Comparison of ENCODE assay signal across 10 cellular contexts in genomic region chr3:138347084-138347483, GRCh38. TPM values are rescaled to one million over a fixed set of nuclear protein-coding genes. Genes with fewer than 3 reads are reported as not detected.
DNase-seq lines count a peak whose midpoint lies in the region; ATAC-seq, FAIRE-seq and TF ChIP-seq lines count a peak whose summit lies in the region.
"Had no signal": no experiment of that assay in that cellular context is flagged by ENCODE, and none has a peak within 500 bp of the region (broad histone marks: within the 10 kb centered on the region; RNA-seq: fewer than 3 reads in every experiment).

No MANE protein-coding gene starts in this region.

- H3K9ac ChIP-seq in K562 (ENCODE audit: insufficient read depth in 1 of 2, low read depth in 2 of 2, low read length in 2 of 2), result no peak overlapping the region

- no peak for TF ChIP-seq RAD21 in K562 (CRISPR knock-in tag; conservative IDR thresholded peaks at IDR 0.05 in 1 of 2, IDR thresholded peaks at IDR 0.05 in 1 of 2)

- no peak overlapping the region for H3K27ac ChIP-seq in K562 (ENCODE audit: extremely low read depth, low read depth, low read length)
- no peak overlapping the region for H3K27ac ChIP-seq in naive thymus-derived CD4-positive, alpha-beta T cell (ENCODE audit: low read depth, low read length)

- no peaks in the 10 kb centered on the region for H3K9me3 ChIP-seq in K562 (replicated peaks; ENCODE audit: control insufficient read depth, insufficient read depth, low read depth, low read length)
- no peaks in the 10 kb centered on the region for H3K9me3 ChIP-seq in naive thymus-derived CD4-positive, alpha-beta T cell (ENCODE audit: control insufficient read depth in 2 of 3, low read length in 3 of 3)

- no peak for TF ChIP-seq EP300 in K562 (IDR thresholded peaks at IDR 0.05; ENCODE audit: low read length)

- peak overlapping the region; percentile 25 for H3K4me3 Mint-ChIP-seq in stimulated activated naive CD8-positive, alpha-beta T cell treated with anti-CD3 and anti-CD28 coated beads, Interleukin-15, Interleukin-2, amounts not matched to agents 100 ng/mL and 50 ng/mL, for 24 hours
- H3K4me3 Mint-ChIP-seq in naive thymus-derived CD4-positive, alpha-beta T cell, result peak overlapping the region; percentile 75 to 99 (median 94)

- FAIRE-seq in K562 (lab: Jason Lieb, UNC), result no peak

- ATAC-seq in stimulated activated naive CD8-positive, alpha-beta T cell treated with anti-CD3 and anti-CD28 coated beads, Interleukin-15, Interleukin-2, amounts not matched to agents 100 U/mL and 50 U/mL, for 24 hours, result no peak
- ATAC-seq in K562 (no peak), GM19351 (IDR thresholded peaks at IDR 0.05; ENCODE audit: unreplicated experiment) (no peak), HG02981 (IDR thresholded peaks at IDR 0.05; ENCODE audit: unreplicated experiment) (no peak)
- ATAC-seq in naive thymus-derived CD4-positive, alpha-beta T cell, result no peak

- CTCF ChIA-PET in K562 (lab: Yijun Ruan, JAX; ENCODE audit: low intra/inter-chr PET ratio), result interaction anchor here (0.9 kb wide), 1 partner anchor 14 kb away, joined by 4 read pairs; no protein-coding TSS in a partner anchor
- CTCF ChIA-PET in naive thymus-derived CD4-positive, alpha-beta T cell (lab: Charles Lee), result no interaction called here

- intact Hi-C loops in K562 (cut with micrococcal nuclease), result loop anchor here (5.0 kb wide), 1 partner anchor 165 kb away; no protein-coding TSS in a partner anchor
- intact Hi-C loops in naive thymus-derived CD4-positive, alpha-beta T cell (cut with micrococcal nuclease), result loop anchor here in 1 of 2 donors (2.0 kb wide), 1 partner anchor 18 kb away; the partner anchor contains the start of gene NME9

- no peak for TF ChIP-seq CTCF in K562 (IDR thresholded peaks at IDR 0.05 in 2 of 3, conservative IDR thresholded peaks at IDR 0.05 in 1 of 3; ENCODE audit: insufficient read depth in 2 of 3, low read depth in 1 of 3, low read length in 3 of 3)

- H3K4me3 ChIP-seq in K562, result no peak overlapping the region
- H3K4me3 ChIP-seq in naive thymus-derived CD4-positive, alpha-beta T cell (ENCODE audit: low read length), result no peak overlapping the region

- no peaks in the 10 kb centered on the region for H3K36me3 ChIP-seq in K562 (ENCODE audit: control insufficient read depth, insufficient read depth, low read length)
- no peaks in the 10 kb centered on the region for H3K36me3 ChIP-seq in naive thymus-derived CD4-positive, alpha-beta T cell (ENCODE audit: control insufficient read depth in 2 of 3, insufficient read depth in 3 of 3, low read length in 3 of 3)

- no peak overlapping the region for H3K27ac Mint-ChIP-seq in stimulated activated naive CD8-positive, alpha-beta T cell treated with anti-CD3 and anti-CD28 coated beads, Interleukin-15, Interleukin-2, amounts not matched to agents 100 ng/mL and 50 ng/mL, for 24 hours
- H3K27ac Mint-ChIP-seq in naive thymus-derived CD4-positive, alpha-beta T cell, result peak overlapping the region in 1 of 9 donors; percentile 5

- in situ Hi-C loops in K562 (cut with MboI), result no loop called here

- no peaks in the 10 kb centered on the region for H3K9me3 Mint-ChIP-seq in stimulated activated naive CD8-positive, alpha-beta T cell treated with anti-CD3 and anti-CD28 coated beads, Interleukin-15, Interleukin-2, amounts not matched to agents 100 ng/mL and 50 ng/mL, for 24 hours
- peaks cover 0 to 6% (median 0%) of the 10 kb centered on the region in 11 donors for H3K9me3 Mint-ChIP-seq in naive thymus-derived CD4-positive, alpha-beta T cell

- no peaks in the 10 kb centered on the region for H4K20me1 ChIP-seq in K562 (replicated peaks; ENCODE audit: control insufficient read depth, insufficient read depth, low read length)

- 45% methylated on average over 4 of the region's 4 CpGs for WGBS in K562 (ENCODE audit: insufficient coverage, low coverage, missing lambda C conversion rate)

- H3K79me2 ChIP-seq in K562 (ENCODE audit: control insufficient read depth, insufficient read depth, low read length), result no peaks in the 10 kb centered on the region

- DNase-seq in stimulated activated naive CD8-positive, alpha-beta T cell treated with anti-CD3 and anti-CD28 coated beads, Interleukin-15, Interleukin-2, amounts not matched to agents 100 U/mL and 50 U/mL, for 24 hours, result no peak
- DNase-seq in K562 (ENCODE audit: extremely low read depth in 1 of 4, low spot score in 3 of 4) (no peak), COR-L47 (lab: John Stamatoyannopoulos, UW) (no peak)
- no peak for DNase-seq in naive thymus-derived CD4-positive, alpha-beta T cell
- DNase-seq in stimulated activated CD4-positive, alpha-beta T cell treated with anti-CD3 and anti-CD28 coated beads, Interleukin-12 subunit alpha, Interleukin-12 subunit beta, amount 100 ng/mL, for 4 hours, result no peak
- DNase-seq: NCI-H82 had no signal

- H3K36me3 Mint-ChIP-seq in stimulated activated naive CD8-positive, alpha-beta T cell treated with anti-CD3 and anti-CD28 coated beads, Interleukin-15, Interleukin-2, amounts not matched to agents 100 ng/mL and 50 ng/mL, for 24 hours (ENCODE audit: low read depth), result no peaks in the 10 kb centered on the region
- H3K36me3 Mint-ChIP-seq in naive thymus-derived CD4-positive, alpha-beta T cell, result peaks cover 0 to 7% (median 0%) of the 10 kb centered on the region in 5 donors

- H3K4me2 ChIP-seq in K562 (ENCODE audit: insufficient read depth, low read length), result no peak overlapping the region

- H2AFZ ChIP-seq in K562 (ENCODE audit: low read depth, low read length), result no peak overlapping the region

- TF ChIP-seq POLR2A in K562 (conservative IDR thresholded peaks at IDR 0.05), result no peak

- POLR2A ChIA-PET in K562 (lab: Yijun Ruan, JAX), result no interaction called here
- POLR2A ChIA-PET in naive thymus-derived CD4-positive, alpha-beta T cell (lab: Charles Lee), result interaction anchor here (0.7 kb wide), 1 partner anchor 48 kb away, joined by 3 read pairs; no protein-coding TSS in a partner anchor

- BruUV-seq in K562 (replicated peaks; lab: Mats Ljungman, UMichigan), result no TSS peak

- no peaks in the 10 kb centered on the region for H3K27me3 ChIP-seq in K562 (ENCODE audit: control insufficient read depth in 2 of 2, insufficient read depth in 2 of 2, low read length in 2 of 2)
- no peaks in the 10 kb centered on the region for H3K27me3 ChIP-seq in naive thymus-derived CD4-positive, alpha-beta T cell (ENCODE audit: control insufficient read depth in 2 of 2, insufficient read depth in 2 of 2, low read length in 2 of 2)

- peaks cover 7 to 12% of the 10 kb centered on the region in 2 experiments; a peak in 3 of 5 replicates for H3K4me1 ChIP-seq in K562 (replicated peaks in 1 of 2; ENCODE audit: control insufficient read depth in 2 of 2, insufficient read depth in 2 of 2, low read length in 2 of 2)
- no peaks in the 10 kb centered on the region for H3K4me1 ChIP-seq in naive thymus-derived CD4-positive, alpha-beta T cell (ENCODE audit: control insufficient read depth in 2 of 2, insufficient read depth in 2 of 2, low read length in 2 of 2)

- peaks cover 7% of the 10 kb centered on the region for H3K4me1 Mint-ChIP-seq in stimulated activated naive CD8-positive, alpha-beta T cell treated with anti-CD3 and anti-CD28 coated beads, Interleukin-15, Interleukin-2, amounts not matched to agents 100 ng/mL and 50 ng/mL, for 24 hours (ENCODE audit: low read depth)
- H3K4me1 Mint-ChIP-seq in naive thymus-derived CD4-positive, alpha-beta T cell, result peaks cover 0 to 11% (median 9%) of the 10 kb centered on the region in 7 donors

- peaks cover 48% of the 10 kb centered on the region for H3K27me3 Mint-ChIP-seq in stimulated activated naive CD8-positive, alpha-beta T cell treated with anti-CD3 and anti-CD28 coated beads, Interleukin-15, Interleukin-2, amounts not matched to agents 100 ng/mL and 50 ng/mL, for 24 hours
- H3K27me3 Mint-ChIP-seq in naive thymus-derived CD4-positive, alpha-beta T cell, result peaks cover 26 to 38% (median 28%) of the 10 kb centered on the region in 5 donors

- H3K9me1 ChIP-seq in K562 (ENCODE audit: control insufficient read depth, insufficient read depth, low read length), result no peaks in the 10 kb centered on the region

RNA-seq across cellular contexts. Expression of gene MRAS, which starts 1.3 kb away (rescaled TPM):
- total RNA-seq in K562 (2011; cell fraction: chromatin; rRNA removed; ENCODE audit: low replicate concordance), result 2.1 and 2.9 TPM in 2 replicates
- total RNA-seq in K562 (2011; cell fraction: nucleolus; rRNA removed), result 2.0 and 2.4 TPM in 2 replicates
- 1.8 and 2.8 TPM in 2 replicates for total RNA-seq in K562 (2011; cell fraction: nucleoplasm; rRNA removed)
- total RNA-seq in K562 (2014; rRNA removed) (4.0 and 6.2 TPM in 2 replicates), K562 (2014; rRNA removed; fragmentation: Illumina TruSeq; extraction: Trizol) (6.7 and 8.2 TPM in 2 replicates), K562 (2015; rRNA removed; fragmentation: Illumina TruSeq; extraction: Trizol) (6.1 and 6.4 TPM in 2 replicates), K562 (2021) (8.3 and 8.6 TPM in 2 replicates)
- polyA plus RNA-seq in K562 (2011; rRNA removed) (2.2 and 4.8 TPM in 2 replicates), K562 (2014; fragmentation: Illumina TruSeq; extraction: Trizol) (8.5 and 10.0 TPM in 2 replicates), K562 (2014; fragmentation: Nextera tagmentation; extraction: Ambion mirVana) (1 to 10 TPM; 1.5 to 2.0 TPM), K562 (2014; rRNA removed) (5.0 and 5.4 TPM in 2 replicates)
- polyA plus RNA-seq in K562 (2011; cell fraction: cytosol; rRNA removed), result 1.2 and 6.2 TPM in 2 replicates
- 1.9 and 5.7 TPM in 2 replicates for polyA plus RNA-seq in K562 (2011; cell fraction: nucleus; rRNA removed)
- 5.5 and 7.9 TPM in 2 replicates for polyA plus RNA-seq in K562 (2012)
- 1.9 and 6.3 TPM in 2 replicates for polyA minus RNA-seq in K562 (2011; rRNA and poly(A)+ RNA removed)
- polyA minus RNA-seq in K562 (2011; cell fraction: cytosol; rRNA and poly(A)+ RNA removed), result 2.1 and 2.9 TPM in 2 replicates
- polyA minus RNA-seq in K562 (2011; cell fraction: nucleus; rRNA and poly(A)+ RNA removed), result 2.2 and 2.7 TPM in 2 replicates
- 1 to 10 TPM in 2 of 5 experiments, under 1 TPM in 3; 0.05 to 4.9 (median 0.80) TPM for total RNA-seq in naive thymus-derived CD4-positive, alpha-beta T cell
- polyA plus RNA-seq in naive thymus-derived CD4-positive, alpha-beta T cell, result not detected

RNA-seq across cellular contexts. Expression of gene NME9, which starts 17.4 kb away (rescaled TPM):
- total RNA-seq in K562 (2011; cell fraction: chromatin; rRNA removed; ENCODE audit: low replicate concordance), result not detected in 2 replicates
- not detected in 2 replicates for total RNA-seq in K562 (2011; cell fraction: nucleolus; rRNA removed)
- 0.66 TPM in 1 of 2 replicates, not detected in the other for total RNA-seq in K562 (2011; cell fraction: nucleoplasm; rRNA removed)
- total RNA-seq in K562 (2014; rRNA removed) (not detected in 2 replicates), K562 (2014; rRNA removed; fragmentation: Illumina TruSeq; extraction: Trizol) (not detected in 2 replicates), K562 (2015; rRNA removed; fragmentation: Illumina TruSeq; extraction: Trizol) (not detected in 2 replicates), K562 (2021) (not detected in 2 replicates)
- polyA plus RNA-seq in K562 (2011; rRNA removed) (0.04 TPM in 1 of 2 replicates, not detected in the other), K562 (2014; fragmentation: Illumina TruSeq; extraction: Trizol) (not detected in 2 replicates), K562 (2014; fragmentation: Nextera tagmentation; extraction: Ambion mirVana) (under 1 TPM; 0.13 to 0.15 TPM), K562 (2014; rRNA removed) (0.05 TPM in 1 of 2 replicates, not detected in the other)
- polyA plus RNA-seq in K562 (2011; cell fraction: cytosol; rRNA removed), result 0.06 TPM in 1 of 2 replicates, not detected in the other
- 0.15 and 0.31 TPM in 2 replicates for polyA plus RNA-seq in K562 (2011; cell fraction: nucleus; rRNA removed)
- polyA plus RNA-seq in K562 (2012), result 0.48 and 0.93 TPM in 2 replicates
- not detected in 2 replicates for polyA minus RNA-seq in K562 (2011; rRNA and poly(A)+ RNA removed)
- not detected in 2 replicates for polyA minus RNA-seq in K562 (2011; cell fraction: cytosol; rRNA and poly(A)+ RNA removed)
- 0.13 TPM in 1 of 2 replicates, not detected in the other for polyA minus RNA-seq in K562 (2011; cell fraction: nucleus; rRNA and poly(A)+ RNA removed)
- 1 to 10 TPM in 2 of 5 experiments, under 1 TPM in 2, not detected in 1; 0.69 to 2.0 (median 1.2) TPM for total RNA-seq in naive thymus-derived CD4-positive, alpha-beta T cell
- under 1 TPM; 0.52 to 0.71 TPM for polyA plus RNA-seq in naive thymus-derived CD4-positive, alpha-beta T cell
- total RNA-seq: fibroblast of lung had no signal
- polyA plus RNA-seq: fibroblast of lung had no signal
